ENCODE assay signal across 28 cellular contexts in the genomic region with DNA sequence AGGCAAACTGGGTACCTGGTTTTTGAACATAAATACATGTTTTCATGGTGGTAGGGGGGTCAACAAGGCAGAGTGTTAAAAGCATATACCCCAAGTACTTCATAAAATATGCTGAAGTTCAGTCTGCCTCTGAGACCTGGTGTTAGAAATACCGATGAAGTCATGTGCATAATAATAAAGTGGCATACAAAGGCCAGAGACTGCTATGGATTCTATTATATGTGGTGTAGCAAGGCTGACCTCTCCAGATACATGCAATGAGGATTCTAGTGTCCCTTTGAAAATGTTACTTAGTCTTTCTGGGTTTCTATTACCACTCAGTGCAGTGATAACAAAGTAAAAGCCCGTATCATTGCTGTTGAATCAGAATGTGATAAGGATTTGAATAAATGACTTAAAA.
"Had no signal": no experiment of that assay in that cellular context is flagged by ENCODE, and none has a peak within 500 bp of the region (broad histone marks: within the 10 kb centered on the region; RNA-seq: fewer than 3 reads in every experiment).

No MANE protein-coding gene starts in this region.

- H3K4me3 ChIP-seq: ascending aorta, coronary artery, dorsolateral prefrontal cortex, esophagus muscularis mucosa, gastrocnemius medialis had no signal

- H3K27me3 Mint-ChIP-seq: activated CD4-positive, alpha-beta memory T cell treated with anti-CD3 and anti-CD28 coated beads for 36 hours; activated CD4-positive, alpha-beta T cell treated with anti-CD3 and anti-CD28 coated beads for 36 hours; activated CD4-positive, alpha-beta T cell treated with anti-CD3 and anti-CD28 coated beads, Interleukin-2, amount 10 ng/mL, durations not matched to agents 24 days and 14 days; activated naive CD4-positive, alpha-beta T cell treated with anti-CD3 and anti-CD28 coated beads, Interleukin-2, amount 10 ng/mL, durations not matched to agents 7 days and 5 days; activated naive CD8-positive, alpha-beta T cell treated with anti-CD3 and anti-CD28 coated beads, Interleukin-2, amount 10 ng/mL, durations not matched to agents 7 days and 5 days; activated T-cell treated with anti-CD3 and anti-CD28 coated beads, Interleukin-2, amount 50 U/mL, for 24 hours; central memory CD8-positive, alpha-beta T cell; dendritic cell treated with granulocyte-macrophage colony-stimulating factor and Interleukin-4, amounts not matched to agents 40 ng/mL and 50 ng/mL, for 4 days had no signal

- H3K27me3 ChIP-seq: ascending aorta, brain microvascular endothelial cell, dorsolateral prefrontal cortex, esophagus muscularis mucosa, foreskin keratinocyte, gastrocnemius medialis had no signal

- DNase-seq: activated CD4-positive, alpha-beta memory T cell treated with anti-CD3 and anti-CD28 coated beads for 36 hours; activated CD4-positive, alpha-beta T cell treated with anti-CD3 and anti-CD28 coated beads for 36 hours; activated CD4-positive, alpha-beta T cell treated with anti-CD3 and anti-CD28 coated beads, Interleukin-2, amount 10 ng/mL, durations not matched to agents 24 days and 14 days; activated CD4-positive, CD25-positive, alpha-beta regulatory T cell; activated CD4-positive, CD25-positive, alpha-beta regulatory T cell treated with anti-CD3 and anti-CD28 coated beads, Interleukin-2, amount 50 U/mL, for 72 hours; activated CD8-positive, alpha-beta memory T cell treated with anti-CD3 and anti-CD28 coated beads, Interleukin-2, amount 50 U/mL, for 48 hours; activated CD8-positive, alpha-beta T cell treated with anti-CD3 and anti-CD28 coated beads, Interleukin-2, amount 10 ng/mL, durations not matched to agents 7 days and 5 days; activated gamma-delta T cell; activated naive CD4-positive, alpha-beta T cell; activated naive CD4-positive, alpha-beta T cell treated with anti-CD3 and anti-CD28 coated beads, Interleukin-2, amount 10 ng/mL, durations not matched to agents 7 days and 5 days; activated naive CD8-positive, alpha-beta T cell treated with anti-CD3 and anti-CD28 coated beads, Interleukin-2, amount 10 ng/mL, durations not matched to agents 7 days and 5 days; activated T-cell treated with anti-CD3 and anti-CD28 coated beads for 4 hours; activated T-cell treated with anti-CD3 and anti-CD28 coated beads, Interleukin-2, amount 50 U/mL, for 24 hours; activated T-cell treated with anti-CD3 and anti-CD28 coated beads, Interleukin-2, amount 50 U/mL, for 72 hours; brain microvascular endothelial cell; dorsolateral prefrontal cortex; effector memory CD4-positive, alpha-beta T cell; erythroblast; foreskin keratinocyte; gastrocnemius medialis; glutamatergic neuron; T-helper 2 cell had no signal

- H3K27ac ChIP-seq: ascending aorta, brain microvascular endothelial cell, coronary artery, dorsolateral prefrontal cortex, esophagus muscularis mucosa, foreskin keratinocyte, gastrocnemius medialis had no signal

- H3K4me1 Mint-ChIP-seq: activated CD4-positive, alpha-beta T cell treated with anti-CD3 and anti-CD28 coated beads for 36 hours; activated CD4-positive, alpha-beta T cell treated with anti-CD3 and anti-CD28 coated beads, Interleukin-2, amount 10 ng/mL, durations not matched to agents 24 days and 14 days; activated naive CD4-positive, alpha-beta T cell treated with anti-CD3 and anti-CD28 coated beads, Interleukin-2, amount 10 ng/mL, durations not matched to agents 7 days and 5 days; activated naive CD8-positive, alpha-beta T cell treated with anti-CD3 and anti-CD28 coated beads, Interleukin-2, amount 10 ng/mL, durations not matched to agents 7 days and 5 days; central memory CD8-positive, alpha-beta T cell had no signal

- ATAC-seq: activated CD4-positive, alpha-beta T cell treated with anti-CD3 and anti-CD28 coated beads for 36 hours; activated CD8-positive, alpha-beta T cell treated with anti-CD3 and anti-CD28 coated beads, Interleukin-2, amount 10 ng/mL, durations not matched to agents 7 days and 5 days; activated naive CD4-positive, alpha-beta T cell treated with anti-CD3 and anti-CD28 coated beads, Interleukin-2, amount 50 U/mL, for 72 hours; activated T-cell treated with anti-CD3 and anti-CD28 coated beads, Interleukin-2, amount 50 U/mL, for 72 hours; foreskin keratinocyte; gastrocnemius medialis had no signal

- H3K36me3 Mint-ChIP-seq: activated CD4-positive, alpha-beta memory T cell treated with anti-CD3 and anti-CD28 coated beads for 36 hours; activated naive CD4-positive, alpha-beta T cell treated with anti-CD3 and anti-CD28 coated beads, Interleukin-2, amount 10 ng/mL, durations not matched to agents 7 days and 5 days; activated naive CD4-positive, alpha-beta T cell treated with anti-CD3 and anti-CD28 coated beads, Interleukin-2, amount 50 U/mL, for 72 hours; activated naive CD8-positive, alpha-beta T cell treated with anti-CD3 and anti-CD28 coated beads, Interleukin-2, amount 10 ng/mL, durations not matched to agents 7 days and 5 days had no signal

- H3K4me1 ChIP-seq: ascending aorta had no signal

- H3K9me3 ChIP-seq: ascending aorta, esophagus muscularis mucosa, gastrocnemius medialis had no signal

- H3K9me3 Mint-ChIP-seq: activated CD4-positive, alpha-beta T cell treated with anti-CD3 and anti-CD28 coated beads, Interleukin-2, amount 10 ng/mL, durations not matched to agents 24 days and 14 days; central memory CD8-positive, alpha-beta T cell; dendritic cell treated with granulocyte-macrophage colony-stimulating factor and Interleukin-4, amounts not matched to agents 40 ng/mL and 50 ng/mL, for 4 days had no signal

- H3K36me3 ChIP-seq: ascending aorta, brain microvascular endothelial cell, esophagus muscularis mucosa, gastrocnemius medialis had no signal

- H3K4me3 Mint-ChIP-seq: activated CD4-positive, alpha-beta memory T cell treated with anti-CD3 and anti-CD28 coated beads for 36 hours; activated CD4-positive, alpha-beta T cell treated with anti-CD3 and anti-CD28 coated beads for 36 hours; activated CD4-positive, alpha-beta T cell treated with anti-CD3 and anti-CD28 coated beads, Interleukin-2, amount 10 ng/mL, durations not matched to agents 24 days and 14 days; activated CD8-positive, alpha-beta T cell treated with anti-CD3 and anti-CD28 coated beads, Interleukin-2, amount 10 ng/mL, durations not matched to agents 7 days and 5 days; activated naive CD4-positive, alpha-beta T cell treated with anti-CD3 and anti-CD28 coated beads, Interleukin-2, amount 10 ng/mL, durations not matched to agents 7 days and 5 days; activated naive CD8-positive, alpha-beta T cell treated with anti-CD3 and anti-CD28 coated beads, Interleukin-2, amount 10 ng/mL, durations not matched to agents 7 days and 5 days; activated T-cell treated with anti-CD3 and anti-CD28 coated beads, Interleukin-2, amount 50 U/mL, for 24 hours; activated T-cell treated with anti-CD3 and anti-CD28 coated beads, Interleukin-2, amount 50 U/mL, for 72 hours; central memory CD8-positive, alpha-beta T cell; dendritic cell treated with granulocyte-macrophage colony-stimulating factor and Interleukin-4, amounts not matched to agents 40 ng/mL and 50 ng/mL, for 4 days had no signal

- H3K27ac Mint-ChIP-seq: activated CD4-positive, alpha-beta memory T cell treated with anti-CD3 and anti-CD28 coated beads for 36 hours; activated CD4-positive, alpha-beta T cell treated with anti-CD3 and anti-CD28 coated beads for 36 hours; activated CD4-positive, alpha-beta T cell treated with anti-CD3 and anti-CD28 coated beads, Interleukin-2, amount 10 ng/mL, durations not matched to agents 24 days and 14 days; activated CD8-positive, alpha-beta T cell treated with anti-CD3 and anti-CD28 coated beads, Interleukin-2, amount 10 ng/mL, durations not matched to agents 7 days and 5 days; activated naive CD4-positive, alpha-beta T cell treated with anti-CD3 and anti-CD28 coated beads, Interleukin-2, amount 10 ng/mL, durations not matched to agents 7 days and 5 days; activated naive CD4-positive, alpha-beta T cell treated with anti-CD3 and anti-CD28 coated beads, Interleukin-2, amount 50 U/mL, for 72 hours; activated naive CD8-positive, alpha-beta T cell treated with anti-CD3 and anti-CD28 coated beads, Interleukin-2, amount 10 ng/mL, durations not matched to agents 7 days and 5 days; activated T-cell treated with anti-CD3 and anti-CD28 coated beads, Interleukin-2, amount 50 U/mL, for 24 hours; activated T-cell treated with anti-CD3 and anti-CD28 coated beads, Interleukin-2, amount 50 U/mL, for 72 hours; dendritic cell treated with granulocyte-macrophage colony-stimulating factor and Interleukin-4, amounts not matched to agents 40 ng/mL and 50 ng/mL, for 4 days had no signal
